11 cellular contexts compared by ENCODE assay signal in the genomic region with DNA sequence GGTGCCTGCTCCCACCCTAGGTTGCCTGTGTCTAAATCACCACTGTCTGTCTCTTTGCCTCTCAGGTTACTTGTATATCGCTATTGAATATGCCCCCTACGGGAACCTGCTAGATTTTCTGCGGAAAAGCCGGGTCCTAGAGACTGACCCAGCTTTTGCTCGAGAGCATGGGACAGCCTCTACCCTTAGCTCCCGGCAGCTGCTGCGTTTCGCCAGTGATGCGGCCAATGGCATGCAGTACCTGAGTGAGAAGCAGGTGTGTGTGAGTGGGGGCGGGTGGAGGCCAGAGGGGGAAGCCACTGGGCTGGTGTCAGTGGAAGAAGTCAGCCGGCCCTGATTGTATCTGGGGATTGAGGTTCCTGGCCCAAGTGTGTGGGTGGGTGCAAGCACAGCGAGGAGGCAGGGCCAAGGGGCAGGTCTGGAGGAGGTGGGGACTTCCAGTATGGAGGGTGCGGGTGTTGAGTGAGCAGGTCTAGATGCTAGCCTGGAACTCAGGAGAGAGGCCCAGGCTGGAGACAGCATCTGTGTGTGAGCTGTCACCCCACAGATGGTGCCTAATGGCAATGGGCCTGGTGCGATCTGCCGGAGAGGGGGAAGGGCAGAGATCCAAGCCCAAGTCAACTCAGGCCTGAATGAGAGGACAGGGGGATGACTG. TPM values are rescaled to one million over a fixed set of nuclear protein-coding genes. Genes with fewer than 3 reads are reported as not detected.
A peak's percentile ranks its signal among the peaks of the same experiment; 100 is the strongest.
DNase-seq lines count a peak whose midpoint lies in the region; ATAC-seq and TF ChIP-seq lines count a peak whose summit lies in the region.
"Had no signal": no experiment of that assay in that cellular context is flagged by ENCODE, and none has a peak within 500 bp of the region (broad histone marks: within the 10 kb centered on the region; RNA-seq: fewer than 3 reads in every experiment).

No MANE protein-coding gene starts in this region.

- H3K9me3 Mint-ChIP-seq in chondrocyte (ENCODE audit: low read depth): no peaks in the 10 kb centered on the region
- H3K9me3 Mint-ChIP-seq in T-cell: no peaks in the 10 kb centered on the region

- POLR2A ChIA-PET in T-cell (lab: Charles Lee): no interaction called here

- no peak for TF ChIP-seq CTCF in chondrocyte (IDR thresholded peaks at IDR 0.05)

- ATAC-seq in T-cell (replicated peaks in 1 of 4): no peak
- ATAC-seq: HCT116 had no signal

- no peak overlapping the region for H3K27ac Mint-ChIP-seq in chondrocyte (ENCODE audit: unreplicated experiment)
- H3K27ac Mint-ChIP-seq in T-cell: no peak overlapping the region

- intact Hi-C loops in posterior cingulate gyrus (cut with DNase I): no loop called here

- peak; percentile 77 for DNase-seq in NCI-H1694 treated with DMSO at 0.1 percent for 48 hours (lab: John Stamatoyannopoulos, UW)
- DNase-seq in chondrocyte (ENCODE audit: low spot score): peak; percentile 66
- DNase-seq in posterior cingulate gyrus: peak; percentile 33 to 96 (median 74)
- no peak for DNase-seq in mesenteric fat pad (ENCODE audit: low spot score)
- no peak for DNase-seq in T-cell
- DNase-seq: COR-L47; KG1; NCI-H2107; stimulated activated CD4-positive, alpha-beta T cell treated with anti-CD3 and anti-CD28 coated beads, Interleukin-4, amount 100 ng/mL, for 24 hours had no signal

- H3K4me3 Mint-ChIP-seq in chondrocyte (ENCODE audit: unreplicated experiment) (no peak overlapping the region), T-cell (no peak overlapping the region)

- H3K36me3 Mint-ChIP-seq in chondrocyte (ENCODE audit: low read depth) (no peaks in the 10 kb centered on the region), T-cell (no peaks in the 10 kb centered on the region)

- no peaks in the 10 kb centered on the region for H3K4me1 Mint-ChIP-seq in chondrocyte (ENCODE audit: low read depth)
- no peaks in the 10 kb centered on the region for H3K4me1 Mint-ChIP-seq in T-cell

- H3K27me3 Mint-ChIP-seq in chondrocyte (ENCODE audit: low read depth): no peaks in the 10 kb centered on the region
- no peaks in the 10 kb centered on the region for H3K27me3 Mint-ChIP-seq in T-cell

- CTCF ChIA-PET in T-cell (lab: Charles Lee): no interaction called here

RNA-seq across cellular contexts. Expression of a gene that starts 17.2 kb away (rescaled TPM):
- total RNA-seq in chondrocyte: not detected in 3 replicates
- 42.6 TPM for total RNA-seq in mesenteric fat pad
- 1 to 10 TPM in 1 of 5 donors, under 1 TPM in 4; 0.26 to 1.9 (median 0.32) TPM for total RNA-seq in T-cell

RNA-seq across cellular contexts. Expression of a gene that starts 19.7 kb away (rescaled TPM):
- total RNA-seq in chondrocyte: not detected in 3 replicates
- 0.39 TPM for total RNA-seq in mesenteric fat pad
- total RNA-seq in T-cell: under 1 TPM in 3 of 5 donors, not detected in 2; 0.26 to 0.63 (median 0.61) TPM

RNA-seq across cellular contexts. Expression of a gene that starts 32.6 kb away (rescaled TPM):
- total RNA-seq in chondrocyte (not detected in 3 replicates), mesenteric fat pad (not detected), T-cell (under 1 TPM in 2 of 5 donors, not detected in 3; 0.16 to 0.32 TPM)

RNA-seq across cellular contexts. Expression of a gene that starts 40.8 kb away (rescaled TPM):
- total RNA-seq in chondrocyte (14.4 to 16.9 TPM (median 14.5 TPM) in 3 replicates), mesenteric fat pad (4.9 TPM), T-cell (1 to 10 TPM in 4 of 5 donors, under 1 TPM in 1; 0.88 to 2.8 (median 1.9) TPM)

RNA-seq across cellular contexts. Expression of a gene that starts 48.2 kb away (rescaled TPM):
- total RNA-seq in chondrocyte (not detected in 3 replicates), mesenteric fat pad (not detected), T-cell (under 1 TPM in 3 of 5 donors, not detected in 2; 0.20 to 0.46 (median 0.35) TPM)
- total RNA-seq: subcutaneous adipose tissue had no signal

Comparison
In these comparisons a context has a peak if more than half of its experiments do, and no peak if none do; other contexts are left out.
1. DNase-seq: peak in NCI-H1694 treated with DMSO at 0.1 percent for 48 hours (single experiment), chondrocyte (single experiment) and posterior cingulate gyrus (10 of 10); none in mesenteric fat pad (single experiment) and T-cell (0 of 34).
2. RNA of a gene that starts 17.2 kb away (total RNA-seq): 42.6 TPM in mesenteric fat pad (single experiment); 0.26 to 1.9 TPM in T-cell and not detected in chondrocyte; every median in the first group is over 10 times any median in the second.